Comparison of ENCODE assay signal across 2 cellular contexts in genomic region chr19:47306303-47306702, GRCh38.
TF ChIP-seq lines count a peak whose summit lies in the region.

No MANE protein-coding gene starts in this region.

TF ChIP-seq in WTC11, 78 proteins besides CTCF, POLR2A, EP300 and RAD21:
- no peak for TF ChIP-seq RORB (CRISPR knock-in tag; IDR thresholded peaks at IDR 0.05)
- no peak for TF ChIP-seq USF2 (CRISPR knock-in tag; IDR thresholded peaks at IDR 0.05)
- peak; percentile 83 for TF ChIP-seq ZNF121 (CRISPR knock-in tag; IDR thresholded peaks at IDR 0.05)
TF ChIP-seq in WTC11: peak in this region for 1.

TF ChIP-seq in HepG2, 621 proteins besides CTCF, POLR2A, EP300 and RAD21:
- TF ChIP-seq ZNF121 (CRISPR knock-in tag; IDR thresholded peaks at IDR 0.05) (peak; percentile 91), NFIB (CRISPR knock-in tag; IDR thresholded peaks at IDR 0.05; ENCODE audit: borderline replicate concordance) (no peak), ZNF572 (CRISPR knock-in tag; IDR thresholded peaks at IDR 0.05) (no peak), ZNF207 (IDR thresholded peaks at IDR 0.05; ENCODE audit: borderline replicate concordance) (no peak)
